24 cellular contexts compared by ENCODE assay signal in genomic region chr6:4987427-4987826, GRCh38. TPM values are rescaled to one million over a fixed set of nuclear protein-coding genes. Genes with fewer than 3 reads are reported as not detected.
DNase-seq lines count a peak whose midpoint lies in the region; ATAC-seq, FAIRE-seq and TF ChIP-seq lines count a peak whose summit lies in the region.
"Had no signal": no experiment of that assay in that cellular context is flagged by ENCODE, and none has a peak within 500 bp of the region (broad histone marks: within the 10 kb centered on the region; RNA-seq: fewer than 3 reads in every experiment).

No MANE protein-coding gene starts in this region.

- H3K9me3 ChIP-seq in K562 (replicated peaks; ENCODE audit: control insufficient read depth, insufficient read depth, low read depth, low read length): no peaks in the 10 kb centered on the region
- H3K9me3 ChIP-seq in mesenchymal stem cell (ENCODE audit: control insufficient read depth, low read length): peaks cover 3% of the 10 kb centered on the region
- H3K9me3 ChIP-seq: A549, BE2C had no signal

- no peak overlapping the region for H3K14ac ChIP-seq in mesenchymal stem cell (ENCODE audit: low read length in 2 of 2)

- H4K20me1 ChIP-seq in GM23338 (replicated peaks; ENCODE audit: insufficient read depth) (no peaks in the 10 kb centered on the region), K562 (replicated peaks; ENCODE audit: control insufficient read depth, insufficient read depth, low read length) (no peaks in the 10 kb centered on the region)
- H4K20me1 ChIP-seq: BLaER1 treated with 17β-estradiol and CSF1 and Interleukin-3, amounts not matched to agents 10 nM and 100 nM had no signal

- no peak overlapping the region for H2AK5ac ChIP-seq in mesenchymal stem cell (ENCODE audit: low read length, severe bottlenecking)

- ATAC-seq in GM23338: no peak
- peak; percentile 5; the same call in 2 of the 3 replicates for ATAC-seq in K562
- ATAC-seq: A549 had no signal

- peak overlapping the region; percentile 49 for H4K8ac ChIP-seq in mesenchymal stem cell (ENCODE audit: low read length)

- no peak overlapping the region for H2BK5ac ChIP-seq in mesenchymal stem cell (ENCODE audit: low read depth, low read length, poor library complexity, severe bottlenecking)

- no peak overlapping the region for H2BK120ac ChIP-seq in mesenchymal stem cell (ENCODE audit: low read depth, low read length)

- 67% methylated on average over 4 of the region's 4 CpGs for WGBS in K562 (ENCODE audit: insufficient coverage, low coverage, missing lambda C conversion rate)
- 92% methylated on average over 4 of the region's 4 CpGs for WGBS in mesenchymal stem cell

- no peaks in the 10 kb centered on the region for H3K27me3 Mint-ChIP-seq in GM23338 (ENCODE audit: insufficient read depth, low read depth, poor library complexity)
- H3K27me3 Mint-ChIP-seq in osteocyte (ENCODE audit: unreplicated experiment): no peaks in the 10 kb centered on the region
- no peaks in the 10 kb centered on the region for H3K27me3 Mint-ChIP-seq in activated T-helper 1 cell treated with anti-CD3 and anti-CD28 coated beads, Interleukin-12 subunit alpha, Interleukin-12 subunit beta, Interleukin-2, Interleukin-4 antibody, amounts not matched to agents 30 ng/mL and 10 ng/mL and 1 ng/mL, durations not matched to agents 14 hours and 24 hours and 36 hours (ENCODE audit: insufficient read depth)

- TF ChIP-seq POLR2A in K562 (conservative IDR thresholded peaks at IDR 0.05): no peak

- H3K27ac Mint-ChIP-seq in GM23338 (no peak overlapping the region), osteocyte (ENCODE audit: unreplicated experiment) (no peak overlapping the region)
- H3K27ac Mint-ChIP-seq in activated T-helper 1 cell treated with anti-CD3 and anti-CD28 coated beads, Interleukin-12 subunit alpha, Interleukin-12 subunit beta, Interleukin-2, Interleukin-4 antibody, amounts not matched to agents 30 ng/mL and 10 ng/mL and 1 ng/mL, durations not matched to agents 14 hours and 24 hours and 36 hours: no peak overlapping the region
- H3K27ac Mint-ChIP-seq: CD4-positive, alpha-beta memory T cell; HFFc6 had no signal

- H3K23ac ChIP-seq in mesenchymal stem cell (ENCODE audit: low read length in 2 of 2): no peak overlapping the region

- TF ChIP-seq RAD21 in K562 (CRISPR knock-in tag; conservative IDR thresholded peaks at IDR 0.05 in 1 of 2, IDR thresholded peaks at IDR 0.05 in 1 of 2): no peak

- H3K27me3 ChIP-seq in GM23338 (ENCODE audit: insufficient read depth): no peaks in the 10 kb centered on the region
- no peaks in the 10 kb centered on the region for H3K27me3 ChIP-seq in K562 (ENCODE audit: control insufficient read depth in 2 of 2, insufficient read depth in 2 of 2, low read length in 2 of 2)
- no peaks in the 10 kb centered on the region for H3K27me3 ChIP-seq in mesenchymal stem cell (ENCODE audit: control insufficient read depth in 1 of 2, insufficient read depth in 1 of 2, low read length in 2 of 2)
- H3K27me3 ChIP-seq: BLaER1 treated with 17β-estradiol and CSF1 and Interleukin-3, amounts not matched to agents 10 nM and 100 nM had no signal

- H3K9ac ChIP-seq in K562 (ENCODE audit: insufficient read depth in 1 of 2, low read depth in 2 of 2, low read length in 2 of 2): peak overlapping the region in 1 of 2 experiments; percentile 72; a peak in 1 of 4 replicates
- no peak overlapping the region for H3K9ac ChIP-seq in mesenchymal stem cell (ENCODE audit: low read length)
- H3K9ac ChIP-seq: BLaER1 treated with 17β-estradiol and CSF1 and Interleukin-3, amounts not matched to agents 10 nM and 100 nM; GM23248 had no signal

- H3K4me2 ChIP-seq in GM23338 (no peak overlapping the region), K562 (ENCODE audit: insufficient read depth, low read length) (peak overlapping the region; percentile 57), mesenchymal stem cell (ENCODE audit: low read length, poor library complexity, severe bottlenecking) (no peak overlapping the region)
- H3K4me2 ChIP-seq: A549; BLaER1 treated with 17β-estradiol and CSF1 and Interleukin-3, amounts not matched to agents 10 nM and 100 nM had no signal

- H3K18ac ChIP-seq in mesenchymal stem cell (ENCODE audit: low read depth in 1 of 2, low read length in 2 of 2): no peak overlapping the region

- intact Hi-C loops in K562 (cut with micrococcal nuclease): no loop called here
- intact Hi-C loops in activated T-helper 1 cell treated with anti-CD3 and anti-CD28 coated beads, Interleukin-12 subunit alpha, Interleukin-12 subunit beta, Interleukin-2, Interleukin-4 antibody, amounts not matched to agents 30 ng/mL and 10 ng/mL and 1 ng/mL, durations not matched to agents 14 hours and 24 hours and 36 hours (cut with micrococcal nuclease): no loop called here

- H3K4ac ChIP-seq in mesenchymal stem cell (ENCODE audit: low read depth in 1 of 2, low read length in 2 of 2): no peak overlapping the region

- no peak overlapping the region for H2AFZ ChIP-seq in GM23338
- H2AFZ ChIP-seq in K562 (ENCODE audit: low read depth, low read length): peak overlapping the region; percentile 43; the same call in 1 of the 2 replicates
- no peak overlapping the region for H2AFZ ChIP-seq in mesenchymal stem cell (ENCODE audit: low read depth, low read length)
- H2AFZ ChIP-seq: GM23248 had no signal

- CTCF ChIA-PET in K562 (lab: Yijun Ruan, JAX; ENCODE audit: low intra/inter-chr PET ratio): no interaction called here

- no peaks in the 10 kb centered on the region for H3F3A ChIP-seq in GM23338 (replicated peaks; ENCODE audit: low read depth)

- H3K4me1 Mint-ChIP-seq in GM23338: peaks cover 12% of the 10 kb centered on the region; the same call in 2 of the 3 replicates
- no peaks in the 10 kb centered on the region for H3K4me1 Mint-ChIP-seq in osteocyte (ENCODE audit: unreplicated experiment)
- H3K4me1 Mint-ChIP-seq in activated T-helper 1 cell treated with anti-CD3 and anti-CD28 coated beads, Interleukin-12 subunit alpha, Interleukin-12 subunit beta, Interleukin-2, Interleukin-4 antibody, amounts not matched to agents 30 ng/mL and 10 ng/mL and 1 ng/mL, durations not matched to agents 14 hours and 24 hours and 36 hours (ENCODE audit: low read depth): no peaks in the 10 kb centered on the region
- H3K4me1 Mint-ChIP-seq: CD4-positive, alpha-beta memory T cell had no signal

- H3K4me1 ChIP-seq in GM23338 (ENCODE audit: insufficient read depth) (no peaks in the 10 kb centered on the region), K562 (replicated peaks in 1 of 2; ENCODE audit: control insufficient read depth in 2 of 2, insufficient read depth in 2 of 2, low read length in 2 of 2) (peaks cover 13 to 39% of the 10 kb centered on the region in 2 experiments; a peak in 4 of 5 replicates), mesenchymal stem cell (ENCODE audit: control insufficient read depth, insufficient read depth, low read depth, low read length) (peaks cover 6% of the 10 kb centered on the region)
- H3K4me1 ChIP-seq: A549, BE2C had no signal

- H3K4me3 Mint-ChIP-seq in GM23338: no peak overlapping the region
- H3K4me3 Mint-ChIP-seq in osteocyte (ENCODE audit: unreplicated experiment): no peak overlapping the region
- H3K4me3 Mint-ChIP-seq in activated T-helper 1 cell treated with anti-CD3 and anti-CD28 coated beads, Interleukin-12 subunit alpha, Interleukin-12 subunit beta, Interleukin-2, Interleukin-4 antibody, amounts not matched to agents 30 ng/mL and 10 ng/mL and 1 ng/mL, durations not matched to agents 14 hours and 24 hours and 36 hours: no peak overlapping the region
- H3K4me3 Mint-ChIP-seq: CD14-positive monocyte; CD4-positive, alpha-beta memory T cell; H9; HFFc6 had no signal

- H3K9me1 ChIP-seq in K562 (ENCODE audit: control insufficient read depth, insufficient read depth, low read length): no peaks in the 10 kb centered on the region

- in situ Hi-C loops in K562 (cut with MboI): no loop called here

- POLR2A ChIA-PET in K562 (lab: Yijun Ruan, JAX): interaction anchor here (0.6 to 1.7 kb wide), 4 partner anchors 9 to 62 kb away, joined by 3 to 5 read pairs (median 4); no protein-coding TSS in a partner anchor

- H3K79me1 ChIP-seq in mesenchymal stem cell (replicated peaks; ENCODE audit: low read length, poor library complexity, severe bottlenecking): no peaks in the 10 kb centered on the region

- FAIRE-seq in K562 (lab: Jason Lieb, UNC): no peak
- FAIRE-seq: A549, G401.6, GM12892 had no signal

- no peak overlapping the region for H4K91ac ChIP-seq in mesenchymal stem cell (ENCODE audit: low read length)

- TF ChIP-seq EP300 in K562 (IDR thresholded peaks at IDR 0.05; ENCODE audit: low read length): no peak

- H2BK15ac ChIP-seq in mesenchymal stem cell (ENCODE audit: low read depth, poor library complexity, severe bottlenecking): peak overlapping the region; percentile 80

- H3K36me3 Mint-ChIP-seq in GM23338 (ENCODE audit: low read depth): no peaks in the 10 kb centered on the region
- H3K36me3 Mint-ChIP-seq in osteocyte (ENCODE audit: unreplicated experiment): peaks cover 4% of the 10 kb centered on the region
- H3K36me3 Mint-ChIP-seq in activated T-helper 1 cell treated with anti-CD3 and anti-CD28 coated beads, Interleukin-12 subunit alpha, Interleukin-12 subunit beta, Interleukin-2, Interleukin-4 antibody, amounts not matched to agents 30 ng/mL and 10 ng/mL and 1 ng/mL, durations not matched to agents 14 hours and 24 hours and 36 hours (ENCODE audit: low read depth): no peaks in the 10 kb centered on the region

- no peak for DNase-seq in GM23338 (ENCODE audit: low spot score)
- no peak for DNase-seq in K562 (ENCODE audit: extremely low read depth in 1 of 4, low spot score in 3 of 4)
- DNase-seq in mesenchymal stem cell: no peak
- peak; percentile 75 for DNase-seq in osteocyte (ENCODE audit: extremely low spot score, unreplicated experiment)
- no peak for DNase-seq in hippocampal formation (lab: John Stamatoyannopoulos, UW)
- DNase-seq in NCI-H2171 treated with DMSO at 0.1 percent for 48 hours (lab: John Stamatoyannopoulos, UW): no peak
- no peak for DNase-seq in activated effector memory CD4-positive, alpha-beta T cell treated with Interleukin-2 at 50 U/mL for 16 hours
- no peak for DNase-seq in activated T-helper 1 cell treated with anti-CD3 and anti-CD28 coated beads, Interleukin-12 subunit alpha, Interleukin-12 subunit beta, Interleukin-2, Interleukin-4 antibody, amounts not matched to agents 30 ng/mL and 10 ng/mL and 1 ng/mL, durations not matched to agents 14 hours and 24 hours and 36 hours (ENCODE audit: low spot score)
- DNase-seq: 8988T; ACHN; AML-193; BE2C; CD4-positive, alpha-beta memory T cell; COR-L47; DMS153; DND-41; GM23248; H9; HFFc6 had no signal

- H2BK12ac ChIP-seq in mesenchymal stem cell (ENCODE audit: low read length in 2 of 2): no peak overlapping the region

- TF ChIP-seq CTCF in GM23338 (conservative IDR thresholded peaks at IDR 0.05; ENCODE audit: low read depth in 2 of 2) (no peak), K562 (IDR thresholded peaks at IDR 0.05 in 2 of 3, conservative IDR thresholded peaks at IDR 0.05 in 1 of 3; ENCODE audit: insufficient read depth in 2 of 3, low read depth in 1 of 3, low read length in 3 of 3) (no peak), osteocyte (IDR thresholded peaks at IDR 0.05) (no peak)

- no peak overlapping the region for H3K27ac ChIP-seq in GM23338 (ENCODE audit: low read depth)
- no peak overlapping the region for H3K27ac ChIP-seq in K562 (ENCODE audit: extremely low read depth, low read depth, low read length)
- H3K27ac ChIP-seq in mesenchymal stem cell (ENCODE audit: low read length, poor library complexity, severe bottlenecking): no peak overlapping the region
- H3K27ac ChIP-seq: A549; BLaER1 treated with 17β-estradiol and CSF1 and Interleukin-3, amounts not matched to agents 10 nM and 100 nM; GM23248 had no signal

- H3K36me3 ChIP-seq in GM23338 (ENCODE audit: insufficient read depth) (no peaks in the 10 kb centered on the region), K562 (ENCODE audit: control insufficient read depth, insufficient read depth, low read length) (no peaks in the 10 kb centered on the region; the same call in 2 of the 3 replicates), mesenchymal stem cell (ENCODE audit: control insufficient read depth in 1 of 2, insufficient read depth in 2 of 2, low read depth in 1 of 2, low read length in 2 of 2) (peaks cover 0 to 5% of the 10 kb centered on the region in 2 experiments)
- H3K36me3 ChIP-seq: BE2C had no signal

- H3K79me2 ChIP-seq in GM23338 (replicated peaks; ENCODE audit: insufficient read depth) (no peaks in the 10 kb centered on the region), K562 (ENCODE audit: control insufficient read depth, insufficient read depth, low read length) (no peaks in the 10 kb centered on the region)

- H3K4me3 ChIP-seq in GM23338: no peak overlapping the region
- H3K4me3 ChIP-seq in K562: no peak overlapping the region
- H3K4me3 ChIP-seq in mesenchymal stem cell (ENCODE audit: insufficient read depth in 1 of 2, low read depth in 1 of 2, low read length in 2 of 2): no peak overlapping the region
- H3K4me3 ChIP-seq: A549; BLaER1 treated with 17β-estradiol and CSF1 and Interleukin-3, amounts not matched to agents 10 nM and 100 nM; GM23248 had no signal

- H3K9me2 ChIP-seq in GM23338 (ENCODE audit: insufficient read depth): peaks cover 7% of the 10 kb centered on the region; the same call in 1 of the 2 replicates

- no TSS peak for BruUV-seq in K562 (replicated peaks; lab: Mats Ljungman, UMichigan)

- H3K9me3 Mint-ChIP-seq in GM23338: no peaks in the 10 kb centered on the region; the same call in 2 of the 3 replicates
- peaks cover 10% of the 10 kb centered on the region for H3K9me3 Mint-ChIP-seq in osteocyte (ENCODE audit: unreplicated experiment)
- H3K9me3 Mint-ChIP-seq in activated T-helper 1 cell treated with anti-CD3 and anti-CD28 coated beads, Interleukin-12 subunit alpha, Interleukin-12 subunit beta, Interleukin-2, Interleukin-4 antibody, amounts not matched to agents 30 ng/mL and 10 ng/mL and 1 ng/mL, durations not matched to agents 14 hours and 24 hours and 36 hours: no peaks in the 10 kb centered on the region
- H3K9me3 Mint-ChIP-seq: H9, HFFc6 had no signal

RNA-seq across cellular contexts. Expression of gene RPP40, which starts 16.4 kb away (rescaled TPM):
- total RNA-seq in GM23338 (2014; rRNA removed; shearing (Covaris generic)): 40.4 and 49.6 TPM in 2 replicates
- polyA plus RNA-seq in GM23338 (2016; fragmentation: Nextera tagmentation; extraction: Ambion mirVana) (31.2 and 39.3 TPM in 2 replicates), K562 (2011; rRNA removed) (15.9 and 22.6 TPM in 2 replicates), K562 (2014; fragmentation: Illumina TruSeq; extraction: Trizol) (48.2 and 51.2 TPM in 2 replicates), K562 (2014; fragmentation: Nextera tagmentation; extraction: Ambion mirVana) (100 to 1,000 TPM; 103 to 114 TPM), K562 (2014; rRNA removed) (35.7 and 46.6 TPM in 2 replicates)
- total RNA-seq in K562 (2011; cell fraction: chromatin; rRNA removed; ENCODE audit: low replicate concordance): 10.1 and 10.8 TPM in 2 replicates
- total RNA-seq in K562 (2011; cell fraction: nucleolus; rRNA removed): 7.1 and 8.8 TPM in 2 replicates
- 7.9 and 13.3 TPM in 2 replicates for total RNA-seq in K562 (2011; cell fraction: nucleoplasm; rRNA removed)
- total RNA-seq in K562 (2014; rRNA removed) (34.7 and 41.1 TPM in 2 replicates), K562 (2014; rRNA removed; fragmentation: Illumina TruSeq; extraction: Trizol) (39.9 and 41.0 TPM in 2 replicates), K562 (2015; rRNA removed; fragmentation: Illumina TruSeq; extraction: Trizol) (36.4 and 39.0 TPM in 2 replicates), K562 (2021) (28.1 and 30.2 TPM in 2 replicates), osteocyte (4.2 and 5.6 TPM in 2 replicates)
- 8.4 and 11.0 TPM in 2 replicates for polyA plus RNA-seq in K562 (2011; cell fraction: cytosol; rRNA removed)
- 12.8 and 16.4 TPM in 2 replicates for polyA plus RNA-seq in K562 (2011; cell fraction: nucleus; rRNA removed)
- 16.5 and 38.9 TPM in 2 replicates for polyA plus RNA-seq in K562 (2012)
- polyA minus RNA-seq in K562 (2011; rRNA and poly(A)+ RNA removed): 17.4 and 17.6 TPM in 2 replicates
- 6.8 and 8.6 TPM in 2 replicates for polyA minus RNA-seq in K562 (2011; cell fraction: cytosol; rRNA and poly(A)+ RNA removed)
- polyA minus RNA-seq in K562 (2011; cell fraction: nucleus; rRNA and poly(A)+ RNA removed): 9.7 and 17.2 TPM in 2 replicates
- 12.2 TPM for polyA plus RNA-seq in mesenchymal stem cell (2013, experiment 1 of 2)
- polyA plus RNA-seq in mesenchymal stem cell (2013, experiment 2 of 2): 12.9 TPM
- total RNA-seq in activated T-helper 1 cell treated with anti-CD3 and anti-CD28 coated beads, Interleukin-12 subunit alpha, Interleukin-12 subunit beta, Interleukin-2, Interleukin-4 antibody, amounts not matched to agents 30 ng/mL and 10 ng/mL and 1 ng/mL, durations not matched to agents 14 hours and 24 hours and 36 hours: 15.1 and 16.4 TPM in 2 replicates
